Comparison of ENCODE assay signal across 1 cellular context in the genomic region with DNA sequence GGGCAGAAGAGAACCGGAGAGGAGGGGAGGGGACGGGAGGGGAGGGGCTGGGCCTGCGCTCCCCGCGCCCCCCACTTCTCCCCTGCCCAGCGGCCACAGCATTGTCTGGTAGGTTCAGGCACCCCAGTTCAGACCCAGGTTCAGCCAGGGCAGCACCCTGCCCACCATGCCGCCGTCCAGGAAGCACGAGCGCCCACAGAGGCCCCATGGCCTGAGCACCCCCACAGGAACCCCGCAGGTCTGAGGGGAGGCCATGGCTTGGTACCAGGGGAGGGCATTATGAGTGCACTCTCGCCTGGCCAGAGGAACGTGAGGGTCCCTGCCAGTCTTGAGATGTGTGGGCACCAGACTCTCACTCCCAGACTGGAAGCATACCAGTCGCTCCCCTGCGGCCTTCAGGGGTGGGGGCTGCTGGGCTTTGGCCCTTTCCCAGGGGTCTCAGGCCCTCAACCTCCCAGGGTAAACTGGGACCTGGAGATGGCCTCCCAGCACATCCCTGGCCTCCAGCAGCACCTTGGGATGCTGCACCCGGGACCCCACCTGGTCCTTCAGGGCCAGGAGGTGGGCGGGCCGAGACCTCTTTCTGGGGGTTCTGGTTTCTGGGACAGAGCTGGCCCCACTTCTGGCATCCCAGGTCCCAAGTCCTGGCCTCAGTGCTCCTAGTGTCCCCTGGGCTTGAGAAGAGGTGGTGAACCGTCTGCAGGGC.
TF ChIP-seq lines count a peak whose summit lies in the region.

No MANE protein-coding gene starts in this region.

TF ChIP-seq in K562, 482 proteins besides CTCF, POLR2A, EP300 and RAD21:
- TF ChIP-seq CSDE1 (IDR thresholded peaks at IDR 0.05), result no peak
- TF ChIP-seq KDM1A (IDR thresholded peaks at IDR 0.05), result peak in 1 of 2 experiments; percentile 79; a peak in 1 of 4 replicates
- no peak for TF ChIP-seq ZBTB9 (CRISPR knock-in tag; IDR thresholded peaks at IDR 0.05)
- no peak for TF ChIP-seq ELK1 (CRISPR knock-in tag; IDR thresholded peaks at IDR 0.05)
- no peak for TF ChIP-seq GTF2B (IDR thresholded peaks at IDR 0.05; ENCODE audit: extremely low read depth, insufficient read length)
- TF ChIP-seq PCBP1 (IDR thresholded peaks at IDR 0.05; ENCODE audit: low read depth, low read length, poor library complexity, severe bottlenecking), result peak; percentile 77
- TF ChIP-seq VEZF1 (CRISPR knock-in tag; IDR thresholded peaks at IDR 0.05), result 0 out of 2 replicates have a peak, but pooled peaks have one; percentile 4
- TF ChIP-seq PHF8 (IDR thresholded peaks at IDR 0.05; ENCODE audit: borderline replicate concordance, low read length), result 0 out of 2 replicates have a peak, but pooled peaks have one; percentile 18
- TF ChIP-seq ZFX (CRISPR knock-in tag; IDR thresholded peaks at IDR 0.05), result peak; percentile 31; the same call in 1 of the 2 replicates
- no peak for TF ChIP-seq ZNF77 (CRISPR knock-in tag; IDR thresholded peaks at IDR 0.05)
- TF ChIP-seq POLR2G (IDR thresholded peaks at IDR 0.05; ENCODE audit: low read depth, low read length), result peak; percentile 40
